In genomic region chr13:86846501-86846900, GRCh38 we compare ENCODE assay signal across 17 cellular contexts.
DNase-seq lines count a peak whose midpoint lies in the region; ATAC-seq and TF ChIP-seq lines count a peak whose summit lies in the region.
"Had no signal": no experiment of that assay in that cellular context is flagged by ENCODE, and none has a peak within 500 bp of the region (broad histone marks: within the 10 kb centered on the region; RNA-seq: fewer than 3 reads in every experiment).

No MANE protein-coding gene starts in this region.

- H2BK120ac ChIP-seq in neuronal stem cell (ENCODE audit: low read depth, low read length): no peak overlapping the region

- H3K27ac ChIP-seq in RWPE2 (ENCODE audit: poor library complexity, severe bottlenecking) (no peak overlapping the region), fibroblast of lung (ENCODE audit: insufficient read depth, low read length) (no peak overlapping the region), neuronal stem cell (replicated peaks; ENCODE audit: low read length) (no peak overlapping the region), smooth muscle cell (ENCODE audit: low read depth) (no peak overlapping the region)

- no peak overlapping the region for H2BK5ac ChIP-seq in neuronal stem cell (ENCODE audit: low read length)

- no peak overlapping the region for H3K18ac ChIP-seq in neuronal stem cell (ENCODE audit: low read length)

- no peak overlapping the region for H2AK5ac ChIP-seq in neuronal stem cell (ENCODE audit: low read depth, low read length)

- H4K20me1 ChIP-seq in fibroblast of lung (ENCODE audit: control insufficient read depth, extremely low read depth, insufficient read depth, low read length) (no peaks in the 10 kb centered on the region), smooth muscle cell (ENCODE audit: low read depth) (no peaks in the 10 kb centered on the region)

- H3K79me1 ChIP-seq in neuronal stem cell (ENCODE audit: low read depth, low read length): no peaks in the 10 kb centered on the region

- H3K79me2 ChIP-seq in fibroblast of lung (ENCODE audit: control insufficient read depth, insufficient read depth, low read length) (no peaks in the 10 kb centered on the region), smooth muscle cell (ENCODE audit: low read depth) (no peaks in the 10 kb centered on the region)

- no peak overlapping the region for H2BK15ac ChIP-seq in neuronal stem cell (ENCODE audit: low read length)

- no peak overlapping the region for H3K23ac ChIP-seq in neuronal stem cell (ENCODE audit: low read depth, low read length, poor library complexity)

- H3K4me3 ChIP-seq in RWPE2 (ENCODE audit: severe bottlenecking) (no peak overlapping the region), fibroblast of lung (replicated peaks in 1 of 4; ENCODE audit: control extremely low read depth in 1 of 4, insufficient read depth in 1 of 4, low read depth in 3 of 4, low read length in 4 of 4) (no peak overlapping the region), neuronal stem cell (ENCODE audit: low read length in 2 of 2) (no peak overlapping the region), smooth muscle cell (no peak overlapping the region)

- H3K9ac ChIP-seq in fibroblast of lung (ENCODE audit: insufficient read depth, low read length) (no peak overlapping the region), neuronal stem cell (ENCODE audit: low read depth, low read length, poor library complexity) (no peak overlapping the region), smooth muscle cell (ENCODE audit: low read depth) (no peak overlapping the region)

- H3K9me3 ChIP-seq in RWPE2 (ENCODE audit: severe bottlenecking) (no peaks in the 10 kb centered on the region), fibroblast of lung (ENCODE audit: control insufficient read depth, insufficient read depth, low read depth, low read length) (no peaks in the 10 kb centered on the region), neuronal stem cell (replicated peaks in 1 of 2; ENCODE audit: control insufficient read depth in 2 of 2, insufficient read depth in 1 of 2, low read depth in 1 of 2, low read length in 2 of 2) (peaks cover 0 to 9% of the 10 kb centered on the region in 2 donors), smooth muscle cell (replicated peaks; ENCODE audit: low read depth) (no peaks in the 10 kb centered on the region)

- H4K91ac ChIP-seq in neuronal stem cell (ENCODE audit: low read depth, low read length, poor library complexity): no peak overlapping the region

- no peak overlapping the region for H3K14ac ChIP-seq in neuronal stem cell (ENCODE audit: low read length)

- H3K4me2 ChIP-seq in fibroblast of lung (ENCODE audit: extremely low read depth, insufficient read depth, low read length): no peak overlapping the region
- H3K4me2 ChIP-seq in neuronal stem cell (ENCODE audit: insufficient read depth, low read length, poor library complexity, severe bottlenecking): no peak overlapping the region
- H3K4me2 ChIP-seq in smooth muscle cell: no peak overlapping the region

- no peaks in the 10 kb centered on the region for H3F3A ChIP-seq in smooth muscle cell (ENCODE audit: low read depth)

- H4K8ac ChIP-seq in neuronal stem cell (ENCODE audit: low read depth, low read length): no peak overlapping the region

- H3K4ac ChIP-seq in neuronal stem cell (ENCODE audit: low read length): no peak overlapping the region

- H3K27me3 ChIP-seq in RWPE2 (ENCODE audit: insufficient read depth, poor library complexity, severe bottlenecking): no peaks in the 10 kb centered on the region
- no peaks in the 10 kb centered on the region for H3K27me3 ChIP-seq in fibroblast of lung (ENCODE audit: control insufficient read depth, insufficient read depth, low read length)
- no peaks in the 10 kb centered on the region for H3K27me3 ChIP-seq in neuronal stem cell (ENCODE audit: control insufficient read depth in 3 of 3, insufficient read depth in 3 of 3, low read depth in 1 of 3, low read length in 3 of 3)
- no peaks in the 10 kb centered on the region for H3K27me3 ChIP-seq in smooth muscle cell (ENCODE audit: low read depth)

- no CpG with 5 or more reads among the region's 1 CpG for WGBS in neuronal stem cell (ENCODE audit: extremely low coverage in 2 of 2, insufficient read length in 2 of 2, insufficient replicate concordance in 1 of 2), 2 donors
- WGBS in smooth muscle cell (ENCODE audit: low lambda C conversion rate): 40% methylated on average over 1 of the region's 1 CpG

- TF ChIP-seq CTCF in RWPE2 (IDR thresholded peaks at IDR 0.05; ENCODE audit: poor library complexity, severe bottlenecking): no peak
- TF ChIP-seq CTCF in fibroblast of lung (conservative IDR thresholded peaks at IDR 0.05 in 1 of 2, IDR thresholded peaks at IDR 0.05 in 1 of 2; ENCODE audit: low read depth in 1 of 2, low read length in 2 of 2): no peak
- TF ChIP-seq CTCF in smooth muscle cell (IDR thresholded peaks at IDR 0.05; ENCODE audit: borderline replicate concordance, insufficient read depth, poor library complexity, severe bottlenecking): no peak

- no peak overlapping the region for H2BK12ac ChIP-seq in neuronal stem cell (ENCODE audit: low read length)

- H3K36me3 ChIP-seq in RWPE2 (ENCODE audit: low read depth) (no peaks in the 10 kb centered on the region), fibroblast of lung (ENCODE audit: control insufficient read depth, insufficient read depth, low read length) (no peaks in the 10 kb centered on the region), neuronal stem cell (replicated peaks in 1 of 2; ENCODE audit: control insufficient read depth in 2 of 2, insufficient read depth in 2 of 2, low read length in 2 of 2) (no peaks in the 10 kb centered on the region), smooth muscle cell (ENCODE audit: low read depth) (no peaks in the 10 kb centered on the region)

- DNase-seq in HPDE6-E6E7 (ENCODE audit: extremely low spot score) (peak; percentile 20), RWPE2 (ENCODE audit: low spot score) (no peak), fibroblast of lung (ENCODE audit: low read depth in 2 of 2) (peak; percentile 22 to 39), neuronal stem cell (ENCODE audit: low spot score) (no peak), smooth muscle cell (lab: John Stamatoyannopoulos, UW; ENCODE audit: unreplicated experiment) (no peak)
- DNase-seq: ACHN, AML-193, DMS 273 treated with DMSO at 0.1 percent for 48 hours, H7, Kasumi-1, NCI-H1105 treated with DMSO at 0.1 percent for 48 hours, NCI-H187, NCI-H446, NCI-H69, SIG-M5 had no signal

- ATAC-seq in RWPE2 (ENCODE audit: low read depth): peak; percentile 79
- no peak for ATAC-seq in GM18511 (IDR thresholded peaks at IDR 0.05; ENCODE audit: unreplicated experiment)
- ATAC-seq in GM19351 (IDR thresholded peaks at IDR 0.05; ENCODE audit: unreplicated experiment): no peak

- H2AFZ ChIP-seq in fibroblast of lung (ENCODE audit: low read length): no peak overlapping the region
- H2AFZ ChIP-seq in neuronal stem cell (ENCODE audit: low read length): peak overlapping the region; percentile 12
- H2AFZ ChIP-seq in smooth muscle cell (ENCODE audit: low read depth): no peak overlapping the region

- H3K4me1 ChIP-seq in RWPE2 (ENCODE audit: insufficient read depth, poor library complexity, severe bottlenecking) (no peaks in the 10 kb centered on the region), fibroblast of lung (ENCODE audit: control insufficient read depth, extremely low read depth, insufficient read depth, low read length) (no peaks in the 10 kb centered on the region), neuronal stem cell (ENCODE audit: control insufficient read depth in 2 of 2, insufficient read depth in 1 of 2, low read depth in 1 of 2, low read length in 2 of 2) (no peaks in the 10 kb centered on the region), smooth muscle cell (ENCODE audit: low read depth) (no peaks in the 10 kb centered on the region)

Comparison
In these comparisons a context has a peak if more than half of its experiments do, and no peak if none do; other contexts are left out.
1. DNase-seq: peak in HPDE6-E6E7 (single experiment) and fibroblast of lung (2 of 2); none in RWPE2 (single experiment), neuronal stem cell (single experiment) and smooth muscle cell (single experiment).